Comparison of ENCODE assay signal across 1 cellular context in the genomic region with DNA sequence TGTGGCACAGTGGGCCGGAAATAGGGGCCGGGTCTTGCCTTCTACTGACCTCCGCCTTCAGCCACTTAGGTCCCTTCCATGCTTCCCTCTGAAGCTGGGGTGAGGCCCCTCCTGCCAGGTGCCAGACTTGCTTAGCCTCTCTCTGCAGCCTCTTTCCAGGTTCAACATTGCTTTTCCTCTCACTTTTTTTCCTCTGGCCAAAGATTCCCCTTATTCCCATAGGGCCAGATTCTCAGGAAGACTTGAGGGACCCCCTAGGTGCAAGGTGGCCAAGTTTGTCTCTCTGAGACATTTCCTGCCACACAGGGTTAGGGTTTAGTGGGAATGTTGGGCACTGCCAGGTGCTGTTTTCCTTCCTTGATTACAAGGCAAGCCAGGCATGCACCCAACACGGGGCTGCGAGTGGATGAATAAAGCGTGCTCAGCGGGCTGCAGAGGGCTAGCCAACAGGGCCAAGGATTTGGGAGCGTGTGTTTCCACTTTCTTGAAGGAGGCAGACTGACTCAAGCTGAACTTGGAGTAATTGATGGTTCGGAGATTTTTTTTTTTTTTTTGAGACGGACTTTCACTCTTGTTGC.
A peak's percentile ranks its signal among the peaks of the same experiment; 100 is the strongest.
TF ChIP-seq lines count a peak whose summit lies in the region.

No MANE protein-coding gene starts in this region.

TF ChIP-seq in HepG2, 621 proteins besides CTCF, POLR2A, EP300 and RAD21 (continues in another document):
- TF ChIP-seq RXRB (CRISPR knock-in tag; IDR thresholded peaks at IDR 0.05; ENCODE audit: borderline replicate concordance) (no peak), MTA3 (CRISPR knock-in tag; IDR thresholded peaks at IDR 0.05) (no peak), ZNF530 (CRISPR knock-in tag; IDR thresholded peaks at IDR 0.05; ENCODE audit: low read depth) (no peak), ZNF550 (CRISPR knock-in tag; IDR thresholded peaks at IDR 0.05; ENCODE audit: borderline replicate concordance) (no peak), ZNF263 (CRISPR knock-in tag; IDR thresholded peaks at IDR 0.05) (0 out of 2 replicates have a peak, but pooled peaks have one; percentile 12), ETV5 (CRISPR knock-in tag; IDR thresholded peaks at IDR 0.05; ENCODE audit: borderline replicate concordance) (no peak), ZNF746 (CRISPR knock-in tag; IDR thresholded peaks at IDR 0.05) (no peak), ZSCAN29 (CRISPR knock-in tag; conservative IDR thresholded peaks at IDR 0.05) (0 out of 2 replicates have a peak, but pooled peaks have one; percentile 13), NFE2 (CRISPR knock-in tag; IDR thresholded peaks at IDR 0.05) (no peak), ATAD3A (CRISPR knock-in tag; IDR thresholded peaks at IDR 0.05) (no peak), ZNF451 (CRISPR knock-in tag; IDR thresholded peaks at IDR 0.05) (no peak), HNRNPLL (IDR thresholded peaks at IDR 0.05; ENCODE audit: low read depth, low read length, poor library complexity, severe bottlenecking) (no peak), ZNF136 (CRISPR knock-in tag; IDR thresholded peaks at IDR 0.05; ENCODE audit: low read depth) (no peak), AHR (CRISPR knock-in tag; IDR thresholded peaks at IDR 0.05) (no peak), POLR2G (IDR thresholded peaks at IDR 0.05; ENCODE audit: low read depth, low read length) (peak; percentile 11; the same call in 1 of the 2 replicates), GZF1 (CRISPR knock-in tag; IDR thresholded peaks at IDR 0.05) (no peak)
- TF ChIP-seq, protein P1, sequence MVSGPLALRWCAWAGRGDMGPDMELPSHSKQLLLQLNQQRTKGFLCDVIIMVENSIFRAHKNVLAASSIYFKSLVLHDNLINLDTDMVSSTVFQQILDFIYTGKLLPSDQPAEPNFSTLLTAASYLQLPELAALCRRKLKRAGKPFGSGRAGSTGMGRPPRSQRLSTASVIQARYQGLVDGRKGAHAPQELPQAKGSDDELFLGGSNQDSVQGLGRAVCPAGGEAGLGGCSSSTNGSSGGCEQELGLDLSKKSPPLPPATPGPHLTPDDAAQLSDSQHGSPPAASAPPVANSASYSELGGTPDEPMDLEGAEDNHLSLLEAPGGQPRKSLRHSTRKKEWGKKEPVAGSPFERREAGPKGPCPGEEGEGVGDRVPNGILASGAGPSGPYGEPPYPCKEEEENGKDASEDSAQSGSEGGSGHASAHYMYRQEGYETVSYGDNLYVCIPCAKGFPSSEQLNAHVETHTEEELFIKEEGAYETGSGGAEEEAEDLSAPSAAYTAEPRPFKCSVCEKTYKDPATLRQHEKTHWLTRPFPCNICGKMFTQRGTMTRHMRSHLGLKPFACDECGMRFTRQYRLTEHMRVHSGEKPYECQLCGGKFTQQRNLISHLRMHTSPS (CRISPR knock-in tag; IDR thresholded peaks at IDR 0.05; ENCODE audit: low read depth): no peak
- TF ChIP-seq, protein P2, sequence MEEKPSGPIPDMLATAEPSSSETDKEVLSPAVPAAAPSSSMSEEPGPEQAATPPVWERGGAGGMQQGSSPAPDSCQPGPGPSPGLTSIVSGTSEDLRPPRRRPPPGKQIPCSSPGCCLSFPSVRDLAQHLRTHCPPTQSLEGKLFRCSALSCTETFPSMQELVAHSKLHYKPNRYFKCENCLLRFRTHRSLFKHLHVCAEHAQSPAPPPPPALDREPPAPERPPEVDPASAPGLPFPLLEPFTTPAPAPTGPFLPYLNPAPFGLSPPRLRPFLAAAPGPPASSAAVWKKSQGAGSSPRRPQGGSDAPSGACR (CRISPR knock-in tag; IDR thresholded peaks at IDR 0.05): 0 out of 2 replicates have a peak, but pooled peaks have one; percentile 19
- TF ChIP-seq, protein P3, sequence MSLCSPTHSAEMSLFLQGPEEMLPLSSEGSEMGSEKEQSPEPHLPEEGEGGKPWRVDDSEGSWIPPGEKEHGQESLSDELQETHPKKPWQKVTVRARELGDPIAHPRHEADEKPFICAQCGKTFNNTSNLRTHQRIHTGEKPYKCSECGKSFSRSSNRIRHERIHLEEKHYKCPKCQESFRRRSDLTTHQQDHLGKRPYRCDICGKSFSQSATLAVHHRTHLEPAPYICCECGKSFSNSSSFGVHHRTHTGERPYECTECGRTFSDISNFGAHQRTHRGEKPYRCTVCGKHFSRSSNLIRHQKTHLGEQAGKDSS (CRISPR knock-in tag; IDR thresholded peaks at IDR 0.05; ENCODE audit: borderline replicate concordance, low read depth): peak; percentile 5; the same call in 1 of the 2 replicates
- TF ChIP-seq, protein P4, sequence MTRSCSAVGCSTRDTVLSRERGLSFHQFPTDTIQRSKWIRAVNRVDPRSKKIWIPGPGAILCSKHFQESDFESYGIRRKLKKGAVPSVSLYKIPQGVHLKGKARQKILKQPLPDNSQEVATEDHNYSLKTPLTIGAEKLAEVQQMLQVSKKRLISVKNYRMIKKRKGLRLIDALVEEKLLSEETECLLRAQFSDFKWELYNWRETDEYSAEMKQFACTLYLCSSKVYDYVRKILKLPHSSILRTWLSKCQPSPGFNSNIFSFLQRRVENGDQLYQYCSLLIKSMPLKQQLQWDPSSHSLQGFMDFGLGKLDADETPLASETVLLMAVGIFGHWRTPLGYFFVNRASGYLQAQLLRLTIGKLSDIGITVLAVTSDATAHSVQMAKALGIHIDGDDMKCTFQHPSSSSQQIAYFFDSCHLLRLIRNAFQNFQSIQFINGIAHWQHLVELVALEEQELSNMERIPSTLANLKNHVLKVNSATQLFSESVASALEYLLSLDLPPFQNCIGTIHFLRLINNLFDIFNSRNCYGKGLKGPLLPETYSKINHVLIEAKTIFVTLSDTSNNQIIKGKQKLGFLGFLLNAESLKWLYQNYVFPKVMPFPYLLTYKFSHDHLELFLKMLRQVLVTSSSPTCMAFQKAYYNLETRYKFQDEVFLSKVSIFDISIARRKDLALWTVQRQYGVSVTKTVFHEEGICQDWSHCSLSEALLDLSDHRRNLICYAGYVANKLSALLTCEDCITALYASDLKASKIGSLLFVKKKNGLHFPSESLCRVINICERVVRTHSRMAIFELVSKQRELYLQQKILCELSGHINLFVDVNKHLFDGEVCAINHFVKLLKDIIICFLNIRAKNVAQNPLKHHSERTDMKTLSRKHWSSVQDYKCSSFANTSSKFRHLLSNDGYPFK (CRISPR knock-in tag; IDR thresholded peaks at IDR 0.05; ENCODE audit: borderline replicate concordance): no peak
- TF ChIP-seq, protein P5, sequence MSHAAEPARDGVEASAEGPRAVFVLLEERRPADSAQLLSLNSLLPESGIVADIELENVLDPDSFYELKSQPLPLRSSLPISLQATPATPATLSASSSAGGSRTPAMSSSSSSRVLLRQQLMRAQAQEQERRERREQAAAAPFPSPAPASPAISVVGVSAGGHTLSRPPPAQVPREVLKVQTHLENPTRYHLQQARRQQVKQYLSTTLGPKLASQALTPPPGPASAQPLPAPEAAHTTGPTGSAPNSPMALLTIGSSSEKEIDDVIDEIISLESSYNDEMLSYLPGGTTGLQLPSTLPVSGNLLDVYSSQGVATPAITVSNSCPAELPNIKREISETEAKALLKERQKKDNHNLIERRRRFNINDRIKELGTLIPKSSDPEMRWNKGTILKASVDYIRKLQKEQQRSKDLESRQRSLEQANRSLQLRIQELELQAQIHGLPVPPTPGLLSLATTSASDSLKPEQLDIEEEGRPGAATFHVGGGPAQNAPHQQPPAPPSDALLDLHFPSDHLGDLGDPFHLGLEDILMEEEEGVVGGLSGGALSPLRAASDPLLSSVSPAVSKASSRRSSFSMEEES (CRISPR knock-in tag; IDR thresholded peaks at IDR 0.05): no peak
- TF ChIP-seq, protein P6, sequence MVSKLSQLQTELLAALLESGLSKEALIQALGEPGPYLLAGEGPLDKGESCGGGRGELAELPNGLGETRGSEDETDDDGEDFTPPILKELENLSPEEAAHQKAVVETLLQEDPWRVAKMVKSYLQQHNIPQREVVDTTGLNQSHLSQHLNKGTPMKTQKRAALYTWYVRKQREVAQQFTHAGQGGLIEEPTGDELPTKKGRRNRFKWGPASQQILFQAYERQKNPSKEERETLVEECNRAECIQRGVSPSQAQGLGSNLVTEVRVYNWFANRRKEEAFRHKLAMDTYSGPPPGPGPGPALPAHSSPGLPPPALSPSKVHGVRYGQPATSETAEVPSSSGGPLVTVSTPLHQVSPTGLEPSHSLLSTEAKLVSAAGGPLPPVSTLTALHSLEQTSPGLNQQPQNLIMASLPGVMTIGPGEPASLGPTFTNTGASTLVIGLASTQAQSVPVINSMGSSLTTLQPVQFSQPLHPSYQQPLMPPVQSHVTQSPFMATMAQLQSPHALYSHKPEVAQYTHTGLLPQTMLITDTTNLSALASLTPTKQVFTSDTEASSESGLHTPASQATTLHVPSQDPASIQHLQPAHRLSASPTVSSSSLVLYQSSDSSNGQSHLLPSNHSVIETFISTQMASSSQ (IDR thresholded peaks at IDR 0.05; ENCODE audit: low read depth): no peak
- TF ChIP-seq, protein P6 (CRISPR knock-in tag; IDR thresholded peaks at IDR 0.05; ENCODE audit: borderline replicate concordance): no peak
- TF ChIP-seq, protein P7, sequence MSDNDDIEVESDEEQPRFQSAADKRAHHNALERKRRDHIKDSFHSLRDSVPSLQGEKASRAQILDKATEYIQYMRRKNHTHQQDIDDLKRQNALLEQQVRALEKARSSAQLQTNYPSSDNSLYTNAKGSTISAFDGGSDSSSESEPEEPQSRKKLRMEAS (IDR thresholded peaks at IDR 0.05): 0 out of 2 replicates have a peak, but pooled peaks have one; percentile 10
- TF ChIP-seq, protein P8, sequence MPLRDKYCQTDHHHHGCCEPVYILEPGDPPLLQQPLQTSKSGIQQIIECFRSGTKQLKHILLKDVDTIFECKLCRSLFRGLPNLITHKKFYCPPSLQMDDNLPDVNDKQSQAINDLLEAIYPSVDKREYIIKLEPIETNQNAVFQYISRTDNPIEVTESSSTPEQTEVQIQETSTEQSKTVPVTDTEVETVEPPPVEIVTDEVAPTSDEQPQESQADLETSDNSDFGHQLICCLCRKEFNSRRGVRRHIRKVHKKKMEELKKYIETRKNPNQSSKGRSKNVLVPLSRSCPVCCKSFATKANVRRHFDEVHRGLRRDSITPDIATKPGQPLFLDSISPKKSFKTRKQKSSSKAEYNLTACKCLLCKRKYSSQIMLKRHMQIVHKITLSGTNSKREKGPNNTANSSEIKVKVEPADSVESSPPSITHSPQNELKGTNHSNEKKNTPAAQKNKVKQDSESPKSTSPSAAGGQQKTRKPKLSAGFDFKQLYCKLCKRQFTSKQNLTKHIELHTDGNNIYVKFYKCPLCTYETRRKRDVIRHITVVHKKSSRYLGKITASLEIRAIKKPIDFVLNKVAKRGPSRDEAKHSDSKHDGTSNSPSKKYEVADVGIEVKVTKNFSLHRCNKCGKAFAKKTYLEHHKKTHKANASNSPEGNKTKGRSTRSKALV (CRISPR knock-in tag; IDR thresholded peaks at IDR 0.05): no peak
- TF ChIP-seq, protein P9, sequence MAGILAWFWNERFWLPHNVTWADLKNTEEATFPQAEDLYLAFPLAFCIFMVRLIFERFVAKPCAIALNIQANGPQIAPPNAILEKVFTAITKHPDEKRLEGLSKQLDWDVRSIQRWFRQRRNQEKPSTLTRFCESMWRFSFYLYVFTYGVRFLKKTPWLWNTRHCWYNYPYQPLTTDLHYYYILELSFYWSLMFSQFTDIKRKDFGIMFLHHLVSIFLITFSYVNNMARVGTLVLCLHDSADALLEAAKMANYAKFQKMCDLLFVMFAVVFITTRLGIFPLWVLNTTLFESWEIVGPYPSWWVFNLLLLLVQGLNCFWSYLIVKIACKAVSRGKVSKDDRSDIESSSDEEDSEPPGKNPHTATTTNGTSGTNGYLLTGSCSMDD (CRISPR knock-in tag; IDR thresholded peaks at IDR 0.05): no peak
- TF ChIP-seq, protein P10, sequence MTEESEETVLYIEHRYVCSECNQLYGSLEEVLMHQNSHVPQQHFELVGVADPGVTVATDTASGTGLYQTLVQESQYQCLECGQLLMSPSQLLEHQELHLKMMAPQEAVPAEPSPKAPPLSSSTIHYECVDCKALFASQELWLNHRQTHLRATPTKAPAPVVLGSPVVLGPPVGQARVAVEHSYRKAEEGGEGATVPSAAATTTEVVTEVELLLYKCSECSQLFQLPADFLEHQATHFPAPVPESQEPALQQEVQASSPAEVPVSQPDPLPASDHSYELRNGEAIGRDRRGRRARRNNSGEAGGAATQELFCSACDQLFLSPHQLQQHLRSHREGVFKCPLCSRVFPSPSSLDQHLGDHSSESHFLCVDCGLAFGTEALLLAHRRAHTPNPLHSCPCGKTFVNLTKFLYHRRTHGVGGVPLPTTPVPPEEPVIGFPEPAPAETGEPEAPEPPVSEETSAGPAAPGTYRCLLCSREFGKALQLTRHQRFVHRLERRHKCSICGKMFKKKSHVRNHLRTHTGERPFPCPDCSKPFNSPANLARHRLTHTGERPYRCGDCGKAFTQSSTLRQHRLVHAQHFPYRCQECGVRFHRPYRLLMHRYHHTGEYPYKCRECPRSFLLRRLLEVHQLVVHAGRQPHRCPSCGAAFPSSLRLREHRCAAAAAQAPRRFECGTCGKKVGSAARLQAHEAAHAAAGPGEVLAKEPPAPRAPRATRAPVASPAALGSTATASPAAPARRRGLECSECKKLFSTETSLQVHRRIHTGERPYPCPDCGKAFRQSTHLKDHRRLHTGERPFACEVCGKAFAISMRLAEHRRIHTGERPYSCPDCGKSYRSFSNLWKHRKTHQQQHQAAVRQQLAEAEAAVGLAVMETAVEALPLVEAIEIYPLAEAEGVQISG (CRISPR knock-in tag; IDR thresholded peaks at IDR 0.05): peak; percentile 0; the same call in 1 of the 2 replicates
